17 cellular contexts compared by ENCODE assay signal in the genomic region with DNA sequence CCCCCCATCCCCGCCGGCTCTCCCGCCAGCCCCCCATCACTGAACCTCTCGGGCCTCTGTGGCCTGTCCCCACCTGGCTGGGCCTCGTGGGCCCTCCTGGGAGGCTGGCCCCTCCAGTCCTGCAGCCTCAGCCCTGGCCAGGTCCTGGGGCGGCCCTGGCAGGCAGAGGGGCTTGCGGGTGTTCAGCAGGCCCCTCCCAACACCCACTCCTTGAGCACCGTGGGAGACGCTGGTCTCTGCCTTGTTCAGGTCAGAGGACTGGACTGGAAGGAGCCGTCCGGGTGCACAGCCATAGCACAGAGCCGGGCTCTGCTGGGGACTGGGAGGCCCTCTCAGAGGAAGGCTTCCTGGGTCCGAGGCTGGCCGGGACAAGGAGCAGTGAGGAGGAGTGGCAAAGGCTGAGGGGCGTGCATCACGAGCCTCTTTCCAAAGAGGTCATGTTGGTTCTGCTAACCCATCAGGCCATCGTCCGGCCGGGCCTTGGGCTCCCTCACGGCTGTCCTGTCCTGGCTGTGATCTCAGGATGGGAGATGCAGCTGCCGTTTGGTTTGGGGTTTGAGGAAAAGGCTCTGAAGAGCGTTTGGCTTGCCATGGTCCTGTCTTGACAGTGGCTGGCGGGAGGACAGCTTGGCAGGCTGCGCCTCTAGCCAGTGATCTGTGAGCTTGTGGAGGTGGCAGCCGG. TPM values are rescaled to one million over a fixed set of nuclear protein-coding genes. Genes with fewer than 3 reads are reported as not detected.
DNase-seq lines count a peak whose midpoint lies in the region; FAIRE-seq and TF ChIP-seq lines count a peak whose summit lies in the region.
"Had no signal": no experiment of that assay in that cellular context is flagged by ENCODE, and none has a peak within 500 bp of the region (broad histone marks: within the 10 kb centered on the region; RNA-seq: fewer than 3 reads in every experiment).

No MANE protein-coding gene starts in this region.

- no peak overlapping the region for H2BK5ac ChIP-seq in H1 (ENCODE audit: low read depth, low read length)
- H2BK5ac ChIP-seq in neuronal stem cell (ENCODE audit: low read length), result no peak overlapping the region

- peaks cover 23% of the 10 kb centered on the region for H3K27me3 Mint-ChIP-seq in osteocyte (ENCODE audit: unreplicated experiment)
- H3K27me3 Mint-ChIP-seq in mesothelial cell of epicardium (ENCODE audit: low read depth), result peaks cover 4% of the 10 kb centered on the region

- H4K91ac ChIP-seq in H1 (replicated peaks; ENCODE audit: insufficient read length, low read length), result no peak overlapping the region
- H4K91ac ChIP-seq in neuronal stem cell (ENCODE audit: low read depth, low read length, poor library complexity), result no peak overlapping the region

- no peak for FAIRE-seq in H1 (lab: Jason Lieb, UNC)
- FAIRE-seq: A204.1, G401.6, GM12892, H54 had no signal

- H2BK15ac ChIP-seq in H1 (ENCODE audit: low read length) (no peak overlapping the region), neuronal stem cell (ENCODE audit: low read length) (no peak overlapping the region)

- H3K4me3 ChIP-seq in H1 (ENCODE audit: extremely low read depth in 1 of 4, insufficient read depth in 2 of 4, low read depth in 3 of 4, low read length in 4 of 4), result no peak overlapping the region
- no peak overlapping the region for H3K4me3 ChIP-seq in neuronal stem cell (ENCODE audit: low read length in 2 of 2)

- H2BK20ac ChIP-seq in H1 (ENCODE audit: low read length), result no peak overlapping the region

- H3K4me1 ChIP-seq in H1 (replicated peaks in 1 of 4; ENCODE audit: control insufficient read depth in 3 of 4, insufficient read depth in 4 of 4, low read length in 3 of 4) (no peaks in the 10 kb centered on the region; a peak in 1 of 7 replicates), neuronal stem cell (ENCODE audit: control insufficient read depth in 2 of 2, insufficient read depth in 1 of 2, low read depth in 1 of 2, low read length in 2 of 2) (peaks cover 0 to 2% of the 10 kb centered on the region in 2 donors)

- TF ChIP-seq CTCF in H1 (IDR thresholded peaks at IDR 0.05; ENCODE audit: control extremely low read depth in 1 of 3, insufficient read depth in 1 of 3, low read depth in 1 of 3, low read length in 3 of 3) (no peak), osteocyte (IDR thresholded peaks at IDR 0.05) (no peak), mesothelial cell of epicardium (IDR thresholded peaks at IDR 0.05; ENCODE audit: unreplicated experiment) (no peak)

- H3K23me2 ChIP-seq in H1 (ENCODE audit: low read depth, low read length), result no peaks in the 10 kb centered on the region

- H3K36me3 ChIP-seq in H1 (ENCODE audit: control insufficient read depth in 2 of 4, insufficient read depth in 4 of 4, low read length in 3 of 4) (no peaks in the 10 kb centered on the region), neuronal stem cell (replicated peaks in 1 of 2; ENCODE audit: control insufficient read depth in 2 of 2, insufficient read depth in 2 of 2, low read length in 2 of 2) (no peaks in the 10 kb centered on the region)

- TF ChIP-seq POLR2A in GM19099 (IDR thresholded peaks at IDR 0.05; ENCODE audit: extremely low read depth, insufficient read length, low read depth) (peak; percentile 15), H1 (IDR thresholded peaks at IDR 0.05; ENCODE audit: control extremely low read depth in 1 of 2, low read depth in 2 of 2, low read length in 2 of 2) (no peak)

- H3K4me1 Mint-ChIP-seq in osteocyte (ENCODE audit: unreplicated experiment) (no peaks in the 10 kb centered on the region), mesothelial cell of epicardium (peaks cover 8% of the 10 kb centered on the region)

- H4K20me1 ChIP-seq in H1 (replicated peaks in 1 of 2; ENCODE audit: control insufficient read depth in 1 of 2, insufficient read depth in 2 of 2, low read length in 2 of 2), result no peaks in the 10 kb centered on the region

- H3K36me3 Mint-ChIP-seq in osteocyte (ENCODE audit: unreplicated experiment) (no peaks in the 10 kb centered on the region), mesothelial cell of epicardium (no peaks in the 10 kb centered on the region)

- no peaks in the 10 kb centered on the region for H3K79me2 ChIP-seq in H1 (ENCODE audit: control insufficient read depth in 1 of 2, insufficient read depth in 2 of 2, low read length in 2 of 2)

- H3K4ac ChIP-seq in H1 (replicated peaks; ENCODE audit: insufficient read length, low read depth, low read length), result no peak overlapping the region
- no peak overlapping the region for H3K4ac ChIP-seq in neuronal stem cell (ENCODE audit: low read length)

- H3K14ac ChIP-seq in H1 (ENCODE audit: insufficient read length) (no peak overlapping the region), neuronal stem cell (ENCODE audit: low read length) (no peak overlapping the region)

- H3K27ac Mint-ChIP-seq in osteocyte (ENCODE audit: unreplicated experiment) (no peak overlapping the region), mesothelial cell of epicardium (no peak overlapping the region)
- H3K27ac Mint-ChIP-seq: CD4-positive, alpha-beta T cell had no signal

- H4K8ac ChIP-seq in H1 (ENCODE audit: extremely low read depth, insufficient read depth, low read length) (peak overlapping the region; percentile 25), neuronal stem cell (ENCODE audit: low read depth, low read length) (no peak overlapping the region)

- no peaks in the 10 kb centered on the region; a peak in 1 of 4 replicates for H3K9me3 ChIP-seq in H1 (ENCODE audit: insufficient read depth in 2 of 2, low read depth in 1 of 2, low read length in 1 of 2)
- H3K9me3 ChIP-seq in neuronal stem cell (replicated peaks in 1 of 2; ENCODE audit: control insufficient read depth in 2 of 2, insufficient read depth in 1 of 2, low read depth in 1 of 2, low read length in 2 of 2), result no peaks in the 10 kb centered on the region

- H4K5ac ChIP-seq in H1 (ENCODE audit: insufficient read length, low read depth, low read length), result no peak overlapping the region

- POLR2A ChIA-PET in H1 (lab: Charles Lee; ENCODE audit: partially characterized antibody), result interaction anchor here (0.8 to 2.6 kb wide), 4 partner anchors 9 to 63 kb away, joined by 3 to 8 read pairs (median 6); no protein-coding TSS in a partner anchor

- H3K56ac ChIP-seq in H1 (replicated peaks; ENCODE audit: insufficient read length, low read depth, low read length), result no peak overlapping the region

- H2AFZ ChIP-seq in H1 (ENCODE audit: low read length), result no peak overlapping the region
- H2AFZ ChIP-seq in neuronal stem cell (ENCODE audit: low read length), result no peak overlapping the region

- DNase-seq in OCI-M1 (lab: John Stamatoyannopoulos, UW) (peak; percentile 12), H1 (ENCODE audit: low read depth in 1 of 2, low spot score in 2 of 2) (no peak), neuronal stem cell (ENCODE audit: low spot score) (no peak), osteocyte (ENCODE audit: extremely low spot score, unreplicated experiment) (no peak), NOMO-1 (lab: John Stamatoyannopoulos, UW; ENCODE audit: unreplicated experiment in 2 of 2) (no peak), mesothelial cell of epicardium (ENCODE audit: low spot score in 2 of 2, unreplicated experiment in 2 of 2) (no peak)
- DNase-seq: Calu3; CD4-positive, alpha-beta T cell; DMS 273 treated with DMSO at 0.1 percent for 48 hours; DMS79 had no signal

- no peak overlapping the region for H3K27ac ChIP-seq in H1 (ENCODE audit: low read depth, low read length)
- no peak overlapping the region for H3K27ac ChIP-seq in neuronal stem cell (replicated peaks; ENCODE audit: low read length)
- H3K27ac ChIP-seq: HL-60 had no signal

- H3K9me3 Mint-ChIP-seq in osteocyte (ENCODE audit: unreplicated experiment) (no peaks in the 10 kb centered on the region), mesothelial cell of epicardium (no peaks in the 10 kb centered on the region)
- H3K9me3 Mint-ChIP-seq: CD4-positive, alpha-beta T cell had no signal

- no peak for TF ChIP-seq EP300 in H1 (IDR thresholded peaks at IDR 0.05; ENCODE audit: borderline replicate concordance in 1 of 2, low read depth in 2 of 2, low read length in 2 of 2)

- H2BK120ac ChIP-seq in H1 (replicated peaks; ENCODE audit: low read depth, low read length) (no peak overlapping the region), neuronal stem cell (ENCODE audit: low read depth, low read length) (no peak overlapping the region)

- CTCF ChIA-PET in H1 (lab: Charles Lee; ENCODE audit: partially characterized antibody), result interaction anchor here (1.4 kb wide), 1 partner anchor 15 kb away, joined by 5 read pairs; no protein-coding TSS in a partner anchor

- H2AK5ac ChIP-seq in H1 (ENCODE audit: low read depth, low read length), result no peak overlapping the region
- peak overlapping the region; percentile 65 for H2AK5ac ChIP-seq in neuronal stem cell (ENCODE audit: low read depth, low read length)

- H3K4me3 Mint-ChIP-seq in osteocyte (ENCODE audit: unreplicated experiment), result no peak overlapping the region
- H3K4me3 Mint-ChIP-seq in mesothelial cell of epicardium, result no peak overlapping the region
- H3K4me3 Mint-ChIP-seq: B cell; CD4-positive, alpha-beta T cell had no signal

- WGBS in H1 (ENCODE audit: extremely low coverage in 1 of 2, insufficient coverage in 1 of 2, insufficient read length in 1 of 2, insufficient replicate concordance in 2 of 2, low coverage in 1 of 2, low lambda C conversion rate in 2 of 2, missing lambda C conversion rate in 1 of 2), 2 experiments, result 92% methylated on average over 23 of the region's 25 CpGs; no CpG with 5 or more reads in 1 of the 2 experiments
- WGBS in neuronal stem cell (ENCODE audit: extremely low coverage in 2 of 2, insufficient read length in 2 of 2, insufficient replicate concordance in 1 of 2), 2 donors, result no CpG with 5 or more reads among the region's 25 CpGs

- H3K79me1 ChIP-seq in H1 (ENCODE audit: low read depth, low read length) (no peaks in the 10 kb centered on the region), neuronal stem cell (ENCODE audit: low read depth, low read length) (peaks cover 3% of the 10 kb centered on the region)

- TF ChIP-seq RAD21 in H1 (IDR thresholded peaks at IDR 0.05 in 1 of 2, conservative IDR thresholded peaks at IDR 0.05 in 1 of 2; ENCODE audit: low read depth in 2 of 2, low read length in 2 of 2), result no peak

- H3K4me2 ChIP-seq in H1 (ENCODE audit: insufficient read depth in 1 of 2, low read depth in 2 of 2, low read length in 2 of 2), result no peak overlapping the region
- no peak overlapping the region for H3K4me2 ChIP-seq in neuronal stem cell (ENCODE audit: insufficient read depth, low read length, poor library complexity, severe bottlenecking)

- H3K23ac ChIP-seq in H1 (ENCODE audit: insufficient read length) (no peak overlapping the region), neuronal stem cell (ENCODE audit: low read depth, low read length, poor library complexity) (peak overlapping the region; percentile 31)

- H3K27me3 ChIP-seq in H1 (replicated peaks in 1 of 4; ENCODE audit: control insufficient read depth in 3 of 4, extremely low read depth in 1 of 4, insufficient read depth in 3 of 4, low read length in 3 of 4), result no peaks in the 10 kb centered on the region
- peaks cover 0 to 65% (median 0%) of the 10 kb centered on the region in 3 experiments for H3K27me3 ChIP-seq in neuronal stem cell (ENCODE audit: control insufficient read depth in 3 of 3, insufficient read depth in 3 of 3, low read depth in 1 of 3, low read length in 3 of 3)

- no peak overlapping the region for H3K18ac ChIP-seq in H1 (ENCODE audit: extremely low read depth, low read length)
- H3K18ac ChIP-seq in neuronal stem cell (ENCODE audit: low read length), result peak overlapping the region; percentile 28

- H3K9ac ChIP-seq in H1 (replicated peaks in 1 of 4; ENCODE audit: extremely low read depth in 1 of 4, low read depth in 3 of 4, low read length in 3 of 4) (no peak overlapping the region), neuronal stem cell (ENCODE audit: low read depth, low read length, poor library complexity) (no peak overlapping the region)

- no peak overlapping the region for H2BK12ac ChIP-seq in H1 (ENCODE audit: low read depth, low read length)
- no peak overlapping the region for H2BK12ac ChIP-seq in neuronal stem cell (ENCODE audit: low read length)

RNA-seq across cellular contexts. Expression of gene PABPN1L, which starts 6.3 kb away (rescaled TPM):
- not detected in 2 replicates for total RNA-seq in H1 (2021; fragmentation: NEBNext Ultra II Directional; extraction: Animal tissue kit (Norgen Biotek cat#: 25700))
- polyA plus RNA-seq in H1 (2011; rRNA removed), result not detected in 2 replicates
- polyA plus RNA-seq in H1 (2011; cell fraction: cytosol; rRNA removed), result not detected
- polyA plus RNA-seq in H1 (2011; cell fraction: nucleus; rRNA removed), result 0.20 TPM
- 0.17 TPM in 1 of 4 replicates, not detected in the others for polyA plus RNA-seq in H1 (2012, experiment 1 of 2)
- polyA plus RNA-seq in H1 (2012, experiment 2 of 2), result not detected
- not detected for polyA plus RNA-seq in H1 (2013, experiment 1 of 2)
- polyA plus RNA-seq in H1 (2013, experiment 2 of 2), result not detected
- not detected in 2 replicates for polyA minus RNA-seq in H1 (2011; rRNA and poly(A)+ RNA removed)
- polyA minus RNA-seq in H1 (2011; cell fraction: cytosol; rRNA and poly(A)+ RNA removed), result not detected
- polyA minus RNA-seq in H1 (2011; cell fraction: nucleus; rRNA and poly(A)+ RNA removed), result not detected
- not detected for polyA plus RNA-seq in neuronal stem cell (2013, experiment 1 of 2)
- not detected for polyA plus RNA-seq in neuronal stem cell (2013, experiment 2 of 2)
- total RNA-seq in osteocyte (not detected in 2 replicates), mesothelial cell of epicardium (0.22 to 0.41 TPM (median 0.40 TPM) in 3 replicates)
- total RNA-seq: Calu3; CD4-positive, alpha-beta T cell had no signal

RNA-seq across cellular contexts. Expression of gene TRAPPC2L, which starts 15.9 kb away (rescaled TPM):
- total RNA-seq in H1 (2021; fragmentation: NEBNext Ultra II Directional; extraction: Animal tissue kit (Norgen Biotek cat#: 25700)), result 94.0 and 98.7 TPM in 2 replicates
- polyA plus RNA-seq in H1 (2011; rRNA removed), result 113 and 133 TPM in 2 replicates
- polyA plus RNA-seq in H1 (2011; cell fraction: cytosol; rRNA removed), result 98.2 TPM
- 131 TPM for polyA plus RNA-seq in H1 (2011; cell fraction: nucleus; rRNA removed)
- 129 to 276 TPM (median 222 TPM) in 4 replicates for polyA plus RNA-seq in H1 (2012, experiment 1 of 2)
- polyA plus RNA-seq in H1 (2012, experiment 2 of 2), result 213 TPM
- polyA plus RNA-seq in H1 (2013, experiment 1 of 2), result 84.6 TPM
- 84.6 TPM for polyA plus RNA-seq in H1 (2013, experiment 2 of 2)
- 61.8 and 63.2 TPM in 2 replicates for polyA minus RNA-seq in H1 (2011; rRNA and poly(A)+ RNA removed)
- 31.9 TPM for polyA minus RNA-seq in H1 (2011; cell fraction: cytosol; rRNA and poly(A)+ RNA removed)
- polyA minus RNA-seq in H1 (2011; cell fraction: nucleus; rRNA and poly(A)+ RNA removed), result 47.8 TPM
- polyA plus RNA-seq in neuronal stem cell (2013, experiment 1 of 2), result 57.0 TPM
- polyA plus RNA-seq in neuronal stem cell (2013, experiment 2 of 2), result 58.2 TPM
- total RNA-seq in osteocyte (71.7 and 74.0 TPM in 2 replicates), mesothelial cell of epicardium (88.2 to 101 TPM (median 96.3 TPM) in 3 replicates)

RNA-seq across cellular contexts. Expression of gene GALNS, which starts 16.0 kb away (rescaled TPM):
- total RNA-seq in H1 (2021; fragmentation: NEBNext Ultra II Directional; extraction: Animal tissue kit (Norgen Biotek cat#: 25700)), result 17.8 and 22.4 TPM in 2 replicates
- 8.9 and 12.7 TPM in 2 replicates for polyA plus RNA-seq in H1 (2011; rRNA removed)
- 9.8 TPM for polyA plus RNA-seq in H1 (2011; cell fraction: cytosol; rRNA removed)
- 28.1 TPM for polyA plus RNA-seq in H1 (2011; cell fraction: nucleus; rRNA removed)
- 15.7 to 17.2 TPM (median 16.7 TPM) in 4 replicates for polyA plus RNA-seq in H1 (2012, experiment 1 of 2)
- 11.6 TPM for polyA plus RNA-seq in H1 (2012, experiment 2 of 2)
- polyA plus RNA-seq in H1 (2013, experiment 1 of 2), result 14.6 TPM
- 15.0 TPM for polyA plus RNA-seq in H1 (2013, experiment 2 of 2)
- polyA minus RNA-seq in H1 (2011; rRNA and poly(A)+ RNA removed), result 7.5 and 10.5 TPM in 2 replicates
- polyA minus RNA-seq in H1 (2011; cell fraction: cytosol; rRNA and poly(A)+ RNA removed), result 10.6 TPM
- 22.3 TPM for polyA minus RNA-seq in H1 (2011; cell fraction: nucleus; rRNA and poly(A)+ RNA removed)
- polyA plus RNA-seq in neuronal stem cell (2013, experiment 1 of 2), result 9.6 TPM
- 9.1 TPM for polyA plus RNA-seq in neuronal stem cell (2013, experiment 2 of 2)
- total RNA-seq in osteocyte (47.0 and 51.5 TPM in 2 replicates), mesothelial cell of epicardium (41.3 to 44.7 TPM (median 42.4 TPM) in 3 replicates)
